ENCODE assay signal across 25 cellular contexts in genomic region chr3:158269896-158270295, GRCh38.
A peak's percentile ranks its signal among the peaks of the same experiment; 100 is the strongest.
DNase-seq lines count a peak whose midpoint lies in the region; ATAC-seq and TF ChIP-seq lines count a peak whose summit lies in the region.
"Had no signal": no experiment of that assay in that cellular context is flagged by ENCODE, and none has a peak within 500 bp of the region (broad histone marks: within the 10 kb centered on the region; RNA-seq: fewer than 3 reads in every experiment).

No MANE protein-coding gene starts in this region.

- H3K9me3 ChIP-seq in mammary epithelial cell (replicated peaks; ENCODE audit: insufficient read depth, low read length): peaks cover 11% of the 10 kb centered on the region
- peaks cover 9 to 24% of the 10 kb centered on the region in 2 donors for H3K9me3 ChIP-seq in breast epithelium
- peaks cover 23% of the 10 kb centered on the region for H3K9me3 ChIP-seq in lower lobe of right lung
- peaks cover 5 to 41% (median 37%) of the 10 kb centered on the region in 8 donors for H3K9me3 ChIP-seq in spleen
- H3K9me3 ChIP-seq: HAP-1 had no signal

- H3K4me1 ChIP-seq in mammary epithelial cell (ENCODE audit: insufficient read depth, low read length): peaks cover 5% of the 10 kb centered on the region
- H3K4me1 ChIP-seq in breast epithelium: no peaks in the 10 kb centered on the region
- no peaks in the 10 kb centered on the region for H3K4me1 ChIP-seq in lower lobe of right lung
- no peaks in the 10 kb centered on the region for H3K4me1 ChIP-seq in spleen
- H3K4me1 ChIP-seq: Caco-2, SJSA1 had no signal

- no TSS peak for BruUV-seq in mammary epithelial cell (replicated peaks; lab: Mats Ljungman, UMichigan)

- no peak overlapping the region for H3K27ac ChIP-seq in mammary epithelial cell (ENCODE audit: insufficient read depth, low read depth, low read length)
- H3K27ac ChIP-seq in breast epithelium: no peak overlapping the region
- peak overlapping the region; percentile 79 for H3K27ac ChIP-seq in epithelial cell of prostate
- no peak overlapping the region for H3K27ac ChIP-seq in lower lobe of right lung
- H3K27ac ChIP-seq in spleen: no peak overlapping the region
- H3K27ac ChIP-seq: 22Rv1, C4-2B, PC-9, SJSA1 had no signal

- H3K9ac ChIP-seq in mammary epithelial cell (ENCODE audit: insufficient read depth, low read length): no peak overlapping the region

- H3K4me3 ChIP-seq in mammary epithelial cell (replicated peaks in 1 of 3; ENCODE audit: insufficient read depth in 1 of 3, low read depth in 2 of 3, low read length in 3 of 3): no peak overlapping the region
- no peak overlapping the region for H3K4me3 ChIP-seq in breast epithelium
- no peak overlapping the region for H3K4me3 ChIP-seq in lower lobe of right lung
- H3K4me3 ChIP-seq in spleen: no peak overlapping the region
- H3K4me3 ChIP-seq: HAP-1, PC-9, SJSA1 had no signal

- TF ChIP-seq POLR2A in breast epithelium (IDR thresholded peaks at IDR 0.05): no peak
- TF ChIP-seq POLR2A in spleen (IDR thresholded peaks at IDR 0.05): no peak

- no peak overlapping the region for H2AFZ ChIP-seq in mammary epithelial cell (ENCODE audit: low read depth, low read length)
- H2AFZ ChIP-seq: PC-9 had no signal

- no peak overlapping the region for H3K4me2 ChIP-seq in mammary epithelial cell (ENCODE audit: insufficient read depth, low read depth, low read length)
- H3K4me2 ChIP-seq: PC-9 had no signal

- TF ChIP-seq CTCF in mammary epithelial cell (conservative IDR thresholded peaks at IDR 0.05 in 1 of 2, IDR thresholded peaks at IDR 0.05 in 1 of 2; ENCODE audit: extremely low read depth in 1 of 2, insufficient read depth in 1 of 2, low read depth in 1 of 2, low read length in 2 of 2) (no peak), breast epithelium (IDR thresholded peaks at IDR 0.05) (no peak), lower lobe of right lung (IDR thresholded peaks at IDR 0.05) (no peak), spleen (IDR thresholded peaks at IDR 0.05 in 8 of 11, conservative IDR thresholded peaks at IDR 0.05 in 3 of 11) (no peak)

- in situ Hi-C loops in mammary epithelial cell (cut with MboI; ENCODE audit: low sequenced_read_pairs in 2 of 2): no loop called here

- H3K27me3 ChIP-seq in mammary epithelial cell (ENCODE audit: insufficient read depth, low read length) (no peaks in the 10 kb centered on the region), breast epithelium (no peaks in the 10 kb centered on the region), lower lobe of right lung (ENCODE audit: low read depth) (no peaks in the 10 kb centered on the region), spleen (replicated peaks in 1 of 7) (no peaks in the 10 kb centered on the region)
- H3K27me3 ChIP-seq: SJSA1 had no signal

- ATAC-seq in lower lobe of right lung (no peak), HG02588 (IDR thresholded peaks at IDR 0.05; ENCODE audit: unreplicated experiment) (no peak)
- ATAC-seq: CD8-positive, alpha-beta T cell had no signal

- dilution Hi-C loops in mammary epithelial cell (cut with HindIII; ENCODE audit: low sequenced_read_pairs): no loop called here

- H3K79me2 ChIP-seq in mammary epithelial cell (ENCODE audit: insufficient read depth, low read length): no peaks in the 10 kb centered on the region

- peak; percentile 69 for DNase-seq in mammary epithelial cell
- no peak for DNase-seq in breast epithelium (ENCODE audit: low spot score in 2 of 2)
- peak; percentile 89 for DNase-seq in epithelial cell of prostate (ENCODE audit: low read depth, low spot score)
- peak; percentile 18 for DNase-seq in kidney tubule cell (ENCODE audit: low spot score)
- DNase-seq in lower lobe of right lung: no peak
- no peak for DNase-seq in KG1 (lab: John Stamatoyannopoulos, UW)
- DNase-seq in spleen: no peak
- DNase-seq: Caco-2; CD8-positive, alpha-beta T cell; DMS 273 treated with DMSO at 0.1 percent for 48 hours; DMS79; HFFc6; NCI-H1048; NCI-H1417 treated with DMSO at 0.1 percent for 48 hours; NCI-H1694 treated with DMSO at 0.1 percent for 48 hours; NCI-H2081; NCI-H2227 treated with DMSO at 0.1 percent for 48 hours; NCI-H526 treated with DMSO at 0.1 percent for 48 hours; PC-9; Right ventricle myocardium superior had no signal

- whole genome bisulfite sequencing in mammary epithelial cell (ENCODE audit: low coverage, missing lambda C conversion rate): 85% methylated on average over 3 of the region's 3 CpGs
- 91 to 98% (median 95%) methylated on average over 3 of the region's 3 CpGs for WGBS in spleen, 5 donors

- H3K36me3 ChIP-seq in mammary epithelial cell (ENCODE audit: insufficient read depth, low read length) (no peaks in the 10 kb centered on the region), breast epithelium (no peaks in the 10 kb centered on the region), lower lobe of right lung (no peaks in the 10 kb centered on the region), spleen (peaks cover 0 to 42% (median 4%) of the 10 kb centered on the region in 6 donors)
- H3K36me3 ChIP-seq: HAP-1, SJSA1 had no signal

- intact Hi-C loops in mammary epithelial cell (cut with micrococcal nuclease): no loop called here
- intact Hi-C loops in breast epithelium (cut with DNase I; ENCODE audit: low total_unique reads): no loop called here
- intact Hi-C loops in lower lobe of right lung (cut with DNase I): no loop called here
- intact Hi-C loops in spleen (cut with DNase I; ENCODE audit: low total_unique reads): no loop called here

- CTCF ChIA-PET in mammary epithelial cell (lab: Charles Lee; ENCODE audit: low non-redundant PET): no interaction called here

- H4K20me1 ChIP-seq in mammary epithelial cell (ENCODE audit: insufficient read depth, low read length): no peaks in the 10 kb centered on the region

Comparison
In these comparisons a context has a peak if more than half of its experiments do, and no peak if none do; other contexts are left out.
1. DNase-seq: peak in mammary epithelial cell (single experiment), epithelial cell of prostate (single experiment) and kidney tubule cell (single experiment); none in breast epithelium (0 of 2), lower lobe of right lung (single experiment), KG1 (single experiment) and spleen (single experiment).